Comparison of ENCODE assay signal across 1 cellular context in genomic region chr17:81364278-81365147, GRCh38.
TF ChIP-seq lines count a peak whose summit lies in the region.

No MANE protein-coding gene starts in this region.

TF ChIP-seq in K562, 482 proteins besides CTCF, POLR2A, EP300 and RAD21:
- no peak for TF ChIP-seq RUNX1 (IDR thresholded peaks at IDR 0.05; ENCODE audit: low read depth)
- no peak for TF ChIP-seq BRF2 (IDR thresholded peaks at IDR 0.05; ENCODE audit: borderline replicate concordance, insufficient read depth, insufficient read length)
- no peak for TF ChIP-seq POLR2G (IDR thresholded peaks at IDR 0.05; ENCODE audit: low read depth, low read length)
- no peak for TF ChIP-seq PREB (CRISPR knock-in tag; IDR thresholded peaks at IDR 0.05)
- no peak for TF ChIP-seq E2F8 (IDR thresholded peaks at IDR 0.05; ENCODE audit: low read depth, partially characterized antibody)
- no peak for TF ChIP-seq GATAD2B (IDR thresholded peaks at IDR 0.05; ENCODE audit: borderline replicate concordance)
- no peak for TF ChIP-seq ZNF668 (CRISPR knock-in tag; IDR thresholded peaks at IDR 0.05)
- no peak for TF ChIP-seq THRAP3 (IDR thresholded peaks at IDR 0.05; ENCODE audit: borderline replicate concordance)
- no peak for TF ChIP-seq TBL1XR1 (IDR thresholded peaks at IDR 0.05; ENCODE audit: low read length in 2 of 2)
- TF ChIP-seq ZNF232 (CRISPR knock-in tag; IDR thresholded peaks at IDR 0.05) = no peak
- TF ChIP-seq PHF8 (IDR thresholded peaks at IDR 0.05; ENCODE audit: borderline replicate concordance, low read length) = no peak
- no peak for TF ChIP-seq RHOXF2B (CRISPR knock-in tag; conservative IDR thresholded peaks at IDR 0.05)
- TF ChIP-seq ZBTB43 (CRISPR knock-in tag; IDR thresholded peaks at IDR 0.05) = no peak
- no peak for TF ChIP-seq SMARCE1 (IDR thresholded peaks at IDR 0.05)
- TF ChIP-seq TFAM (CRISPR knock-in tag; conservative IDR thresholded peaks at IDR 0.05) = no peak
